ENCODE assay signal across 19 cellular contexts in the genomic region with DNA sequence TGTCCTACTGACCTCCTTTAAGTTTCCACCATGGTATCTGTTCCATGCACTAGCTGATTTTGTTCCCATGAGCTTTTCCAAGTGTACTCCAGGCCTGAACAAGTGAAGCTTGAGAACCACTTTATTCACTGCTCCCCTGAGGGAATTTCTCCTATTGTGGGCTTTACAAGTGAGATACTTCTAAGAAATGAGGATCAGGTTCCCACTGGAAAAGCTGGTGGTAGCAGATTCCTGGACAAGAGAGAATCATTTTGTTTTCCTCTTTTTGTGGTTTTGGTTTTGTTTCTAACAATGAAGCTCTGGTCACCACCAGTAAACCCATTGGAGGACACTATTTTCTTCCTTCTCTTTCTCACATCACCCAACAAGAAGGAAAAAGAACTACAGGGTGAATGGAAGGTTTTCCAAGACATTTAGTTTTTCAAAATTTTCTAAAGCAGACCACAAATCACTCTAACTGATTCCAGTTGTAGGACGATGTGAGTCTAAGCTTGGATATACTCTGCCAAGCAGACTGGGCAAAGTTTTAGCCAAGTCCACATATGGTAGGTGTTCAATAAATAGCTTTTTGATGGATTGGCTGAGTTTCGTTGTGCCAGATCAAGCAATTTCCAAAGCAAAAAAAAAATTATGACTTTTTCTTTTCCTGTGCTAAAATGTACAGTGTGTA.
"Had no signal": no experiment of that assay in that cellular context is flagged by ENCODE, and none has a peak within 500 bp of the region (broad histone marks: within the 10 kb centered on the region; RNA-seq: fewer than 3 reads in every experiment).

No MANE protein-coding gene starts in this region.

- H3K9me3 ChIP-seq: prostate gland, right lobe of liver, spleen had no signal

- H3K27ac Mint-ChIP-seq: activated CD4-positive, alpha-beta T cell treated with anti-CD3 and anti-CD28 coated beads, Interleukin-2, amount 10 ng/mL, durations not matched to agents 24 days and 14 days; activated naive CD8-positive, alpha-beta T cell treated with anti-CD3 and anti-CD28 coated beads for 36 hours; activated T-cell treated with anti-CD3 and anti-CD28 coated beads, Interleukin-2, amount 50 U/mL, for 72 hours; immature natural killer cell; natural killer cell treated with Interleukin-12 subunit alpha and Interleukin-12 subunit beta and Interleukin-15 and Interleukin-18, amount 100 ng/mL, for 72 hours; stimulated activated naive CD8-positive, alpha-beta T cell treated with anti-CD3 and anti-CD28 coated beads, Interleukin-15, amount 100 ng/mL, for 72 hours had no signal

- H3K9me3 Mint-ChIP-seq: activated naive CD8-positive, alpha-beta T cell treated with anti-CD3 and anti-CD28 coated beads for 36 hours; natural killer cell treated with Interleukin-12 subunit alpha and Interleukin-12 subunit beta and Interleukin-15 and Interleukin-18, amount 100 ng/mL, for 72 hours; stimulated activated naive CD8-positive, alpha-beta T cell treated with anti-CD3 and anti-CD28 coated beads, Interleukin-15, amount 100 ng/mL, for 72 hours had no signal

- H3K27me3 ChIP-seq: right lobe of liver had no signal

- H3K36me3 ChIP-seq: prostate gland, right lobe of liver, spleen had no signal

- H3K27ac ChIP-seq: prostate gland, right lobe of liver, spleen had no signal

- DNase-seq: activated CD4-positive, alpha-beta T cell treated with anti-CD3 and anti-CD28 coated beads, Interleukin-2, amount 10 ng/mL, durations not matched to agents 24 days and 14 days; activated CD4-positive, CD25-positive, alpha-beta regulatory T cell; activated CD8-positive, alpha-beta memory T cell treated with anti-CD3 and anti-CD28 coated beads, Interleukin-2, amount 50 U/mL, for 48 hours; activated naive CD8-positive, alpha-beta T cell treated with anti-CD3 and anti-CD28 coated beads for 36 hours; activated T-cell treated with anti-CD3 and anti-CD28 coated beads, Interleukin-2, amount 50 U/mL, for 72 hours; amygdala; foreskin melanocyte; head of caudate nucleus; immature natural killer cell; mesendoderm; occipital lobe; right lobe of liver; spleen; stimulated activated naive CD8-positive, alpha-beta T cell treated with anti-CD3 and anti-CD28 coated beads, Interleukin-15, amount 100 ng/mL, for 72 hours; SW 1271 had no signal

- ATAC-seq: activated T-cell treated with anti-CD3 and anti-CD28 coated beads, Interleukin-2, amount 50 U/mL, for 72 hours; esophagus mucosa; natural killer cell treated with Interleukin-12 subunit alpha and Interleukin-12 subunit beta and Interleukin-15 and Interleukin-18, amount 100 ng/mL, for 72 hours; right lobe of liver; stimulated activated naive CD8-positive, alpha-beta T cell treated with anti-CD3 and anti-CD28 coated beads, Interleukin-15, amount 100 ng/mL, for 72 hours had no signal

- H3K4me3 ChIP-seq: prostate gland, right lobe of liver, spleen had no signal

- H3K4me1 ChIP-seq: prostate gland, right lobe of liver, spleen had no signal

- FAIRE-seq: endometrium had no signal

- H3K4me3 Mint-ChIP-seq: activated CD4-positive, alpha-beta T cell treated with anti-CD3 and anti-CD28 coated beads, Interleukin-2, amount 10 ng/mL, durations not matched to agents 24 days and 14 days; activated naive CD8-positive, alpha-beta T cell treated with anti-CD3 and anti-CD28 coated beads for 36 hours; activated T-cell treated with anti-CD3 and anti-CD28 coated beads, Interleukin-2, amount 50 U/mL, for 72 hours; immature natural killer cell; natural killer cell treated with Interleukin-12 subunit alpha and Interleukin-12 subunit beta and Interleukin-15 and Interleukin-18, amount 100 ng/mL, for 72 hours; stimulated activated naive CD8-positive, alpha-beta T cell treated with anti-CD3 and anti-CD28 coated beads, Interleukin-15, amount 100 ng/mL, for 72 hours had no signal

- H3K36me3 Mint-ChIP-seq: activated naive CD8-positive, alpha-beta T cell treated with anti-CD3 and anti-CD28 coated beads for 36 hours; immature natural killer cell; natural killer cell treated with Interleukin-12 subunit alpha and Interleukin-12 subunit beta and Interleukin-15 and Interleukin-18, amount 100 ng/mL, for 72 hours had no signal

- H3K4me1 Mint-ChIP-seq: activated CD4-positive, alpha-beta T cell treated with anti-CD3 and anti-CD28 coated beads, Interleukin-2, amount 10 ng/mL, durations not matched to agents 24 days and 14 days; activated naive CD8-positive, alpha-beta T cell treated with anti-CD3 and anti-CD28 coated beads for 36 hours; immature natural killer cell; stimulated activated naive CD8-positive, alpha-beta T cell treated with anti-CD3 and anti-CD28 coated beads, Interleukin-15, amount 100 ng/mL, for 72 hours had no signal
